Comparison of ENCODE assay signal across 8 cellular contexts in genomic region chr22:20130319-20130718, GRCh38. TPM values are rescaled to one million over a fixed set of nuclear protein-coding genes. Genes with fewer than 3 reads are reported as not detected.
A peak's percentile ranks its signal among the peaks of the same experiment; 100 is the strongest.
DNase-seq lines count a peak whose midpoint lies in the region; ATAC-seq and TF ChIP-seq lines count a peak whose summit lies in the region.

No MANE protein-coding gene starts in this region.

- H3K4me1 Mint-ChIP-seq in stimulated activated effector memory CD8-positive, alpha-beta T cell treated with anti-CD3 and anti-CD28 coated beads, Interleukin-12 subunit alpha, Interleukin-12 subunit beta, amount 100 ng/mL, for 72 hours, result peaks cover 29% of the 10 kb centered on the region

- H2AFZ ChIP-seq in PC-3 (ENCODE audit: low read length), result no peak overlapping the region

- H3F3A ChIP-seq in PC-3 (ENCODE audit: low read length, unreplicated experiment), result no peaks in the 10 kb centered on the region

- H3K36me3 ChIP-seq in PC-3 (ENCODE audit: low read depth, low read length), result no peaks in the 10 kb centered on the region; the same call in 1 of the 2 replicates
- H3K36me3 ChIP-seq in esophagus (ENCODE audit: control insufficient read depth in 2 of 2, insufficient read depth in 2 of 2, low read length in 1 of 2), result peaks cover 6 to 24% of the 10 kb centered on the region in 2 donors

- WGBS in esophagus, 2 donors, result 61 to 72% methylated on average over 3 of the region's 3 CpGs

- peak; percentile 9; the same call in 1 of the 2 replicates for ATAC-seq in PC-3
- no peak for ATAC-seq in stimulated activated effector memory CD8-positive, alpha-beta T cell treated with anti-CD3 and anti-CD28 coated beads, Interleukin-12 subunit alpha, Interleukin-12 subunit beta, amount 100 ng/mL, for 72 hours
- ATAC-seq in HG02973 (IDR thresholded peaks at IDR 0.05; ENCODE audit: unreplicated experiment), result no peak

- H3K27ac ChIP-seq in PC-3 (ENCODE audit: low read length), result no peak overlapping the region
- H3K27ac ChIP-seq in esophagus (ENCODE audit: low read depth in 2 of 2, low read length in 1 of 2), result peak overlapping the region; percentile 26 to 94

- H3K4me3 ChIP-seq in PC-3 (ENCODE audit: low read length) (no peak overlapping the region), esophagus (ENCODE audit: low read depth in 1 of 2, low read length in 2 of 2) (no peak overlapping the region)

- no peak; the same call in 1 of the 2 replicates for TF ChIP-seq CTCF in PC-3 (conservative IDR thresholded peaks at IDR 0.05; ENCODE audit: low read depth, low read length)

- POLR2A ChIA-PET in PC-3 (lab: Charles Lee; ENCODE audit: unreplicated experiment), result no interaction called here

- H3K36me3 Mint-ChIP-seq in stimulated activated effector memory CD8-positive, alpha-beta T cell treated with anti-CD3 and anti-CD28 coated beads, Interleukin-12 subunit alpha, Interleukin-12 subunit beta, amount 100 ng/mL, for 72 hours, result peaks cover 42% of the 10 kb centered on the region

- H3K79me2 ChIP-seq in PC-3 (ENCODE audit: low read length), result peaks cover 34% of the 10 kb centered on the region

- H3K27me3 ChIP-seq in PC-3 (ENCODE audit: low read length), result no peaks in the 10 kb centered on the region
- no peaks in the 10 kb centered on the region for H3K27me3 ChIP-seq in esophagus (ENCODE audit: control insufficient read depth in 1 of 2, insufficient read depth in 2 of 2, low read length in 2 of 2)

- peak overlapping the region; percentile 41 for H3K4me3 Mint-ChIP-seq in stimulated activated effector memory CD8-positive, alpha-beta T cell treated with anti-CD3 and anti-CD28 coated beads, Interleukin-12 subunit alpha, Interleukin-12 subunit beta, amount 100 ng/mL, for 72 hours

- no peak overlapping the region for H3K4me2 ChIP-seq in PC-3 (ENCODE audit: low read length)

- BruUV-seq in PC-3 (replicated peaks; lab: Mats Ljungman, UMichigan), result no TSS peak

- H3K4me1 ChIP-seq in PC-3 (ENCODE audit: insufficient read depth, low read length) (peaks cover 7% of the 10 kb centered on the region; the same call in 1 of the 2 replicates), esophagus (ENCODE audit: control insufficient read depth in 2 of 2, insufficient read depth in 2 of 2, low read length in 1 of 2) (peaks cover 10 to 28% of the 10 kb centered on the region in 2 donors)

- no peak overlapping the region for H3K27ac Mint-ChIP-seq in stimulated activated effector memory CD8-positive, alpha-beta T cell treated with anti-CD3 and anti-CD28 coated beads, Interleukin-12 subunit alpha, Interleukin-12 subunit beta, amount 100 ng/mL, for 72 hours

- CTCF ChIA-PET in PC-3 (lab: Charles Lee), result no interaction called here

- intact Hi-C loops in PC-3 (cut with micrococcal nuclease), result no loop called here

- H3K9me3 ChIP-seq in PC-3 (ENCODE audit: low read length), result no peaks in the 10 kb centered on the region
- H3K9me3 ChIP-seq in esophagus (ENCODE audit: control insufficient read depth in 2 of 2, insufficient read depth in 1 of 2, low read depth in 1 of 2, low read length in 1 of 2), result no peaks in the 10 kb centered on the region

- H3K9ac ChIP-seq in PC-3 (ENCODE audit: low read length), result no peak overlapping the region

- H4K20me1 ChIP-seq in PC-3 (ENCODE audit: low read length), result no peaks in the 10 kb centered on the region

- DNase-seq in NCI-H2029 (lab: John Stamatoyannopoulos, UW) (peak; percentile 10), NCI-H2029 treated with DMSO at 0.1 percent for 48 hours (lab: John Stamatoyannopoulos, UW) (no peak), PC-3 (peak; percentile 23), GM19240 (ENCODE audit: insufficient read length, low spot score) (no peak), RKO (ENCODE audit: low spot score) (no peak)
- no peak for DNase-seq in stimulated activated effector memory CD8-positive, alpha-beta T cell treated with anti-CD3 and anti-CD28 coated beads, Interleukin-12 subunit alpha, Interleukin-12 subunit beta, amount 100 ng/mL, for 72 hours (ENCODE audit: low spot score in 2 of 2)

- H3K9me3 Mint-ChIP-seq in stimulated activated effector memory CD8-positive, alpha-beta T cell treated with anti-CD3 and anti-CD28 coated beads, Interleukin-12 subunit alpha, Interleukin-12 subunit beta, amount 100 ng/mL, for 72 hours, result no peaks in the 10 kb centered on the region

- H3K9me2 ChIP-seq in PC-3 (replicated peaks; ENCODE audit: low read length), result no peaks in the 10 kb centered on the region

RNA-seq across cellular contexts. Expression of gene ZDHHC8, which starts 1.3 kb away (rescaled TPM):
- 24.6 and 26.8 TPM in 2 replicates for total RNA-seq in PC-3 (2014; rRNA removed)
- polyA plus RNA-seq in esophagus, result 10 to 100 TPM; 21.3 to 33.6 TPM

RNA-seq across cellular contexts. Expression of gene TRMT2A, which starts 13.3 kb away (rescaled TPM):
- 58.9 and 62.1 TPM in 2 replicates for total RNA-seq in PC-3 (2014; rRNA removed)
- 10 to 100 TPM; 41.1 to 77.1 TPM for polyA plus RNA-seq in esophagus

RNA-seq across cellular contexts. Expression of gene RANBP1, which starts 14.4 kb away (rescaled TPM):
- 356 and 411 TPM in 2 replicates for total RNA-seq in PC-3 (2014; rRNA removed)
- 100 to 1,000 TPM in 1 of 2 donors, 10 to 100 TPM in 1; 49.2 to 136 TPM for polyA plus RNA-seq in esophagus

RNA-seq across cellular contexts. Expression of gene CCDC188, which starts 20.5 kb away (rescaled TPM):
- not detected in 2 replicates for total RNA-seq in PC-3 (2014; rRNA removed)
- under 1 TPM; 0.35 to 0.65 TPM for polyA plus RNA-seq in esophagus

RNA-seq across cellular contexts. Expression of gene DGCR8, which starts 50.3 kb away (rescaled TPM):
- 41.7 and 43.6 TPM in 2 replicates for total RNA-seq in PC-3 (2014; rRNA removed)
- 10 to 100 TPM; 14.1 to 21.6 TPM for polyA plus RNA-seq in esophagus

Comparison
In these comparisons a context has a peak if more than half of its experiments do, and no peak if none do; other contexts are left out.
1. DNase-seq: peak in NCI-H2029 (single experiment) and PC-3 (single experiment); none in NCI-H2029 treated with DMSO at 0.1 percent for 48 hours (single experiment), stimulated activated effector memory CD8-positive, alpha-beta T cell treated with anti-CD3 and anti-CD28 coated beads, Interleukin-12 subunit alpha, Interleukin-12 subunit beta, amount 100 ng/mL, for 72 hours (0 of 2), GM19240 (single experiment) and RKO (single experiment).